ENCODE assay signal across 14 cellular contexts in genomic region chr1:114352797-114353196, GRCh38.
DNase-seq lines count a peak whose midpoint lies in the region; ATAC-seq and TF ChIP-seq lines count a peak whose summit lies in the region.
"Had no signal": no experiment of that assay in that cellular context is flagged by ENCODE, and none has a peak within 500 bp of the region (broad histone marks: within the 10 kb centered on the region; RNA-seq: fewer than 3 reads in every experiment).

No MANE protein-coding gene starts in this region.

- CTCF ChIA-PET in naive thymus-derived CD4-positive, alpha-beta T cell (lab: Charles Lee): interaction anchor here (0.8 kb wide), 1 partner anchor 70 kb away, joined by 3 read pairs; no protein-coding TSS in a partner anchor

- no peaks in the 10 kb centered on the region for H3K36me3 Mint-ChIP-seq in naive thymus-derived CD4-positive, alpha-beta T cell
- H3K36me3 Mint-ChIP-seq in T-helper 2 cell treated with Interferon-gamma antibody and Interleukin-4, amounts not matched to agents 5 μg/mL and 100 μg/mL, for 36 hours (ENCODE audit: low read depth): no peaks in the 10 kb centered on the region
- no peaks in the 10 kb centered on the region for H3K36me3 Mint-ChIP-seq in stimulated activated memory B cell treated with anti-CD40 and anti-IgM and Interleukin-4, amounts not matched to agents 10 μg/mL and 1 μg/mL and 100 μg/mL, for 72 hours
- H3K36me3 Mint-ChIP-seq: CD14-positive monocyte had no signal

- H3K27ac ChIP-seq in WERI-Rb-1 (peak overlapping the region; percentile 63), coronary artery (no peak overlapping the region)
- no peak overlapping the region for H3K27ac ChIP-seq in naive thymus-derived CD4-positive, alpha-beta T cell (ENCODE audit: low read depth, low read length)
- H3K27ac ChIP-seq: psoas muscle, thoracic aorta had no signal

- peaks cover 0 to 15% (median 10%) of the 10 kb centered on the region in 7 donors for H3K4me1 Mint-ChIP-seq in naive thymus-derived CD4-positive, alpha-beta T cell
- no peaks in the 10 kb centered on the region for H3K4me1 Mint-ChIP-seq in T-helper 2 cell treated with Interferon-gamma antibody and Interleukin-4, amounts not matched to agents 5 μg/mL and 100 μg/mL, for 36 hours (ENCODE audit: low read depth)
- H3K4me1 Mint-ChIP-seq in stimulated activated memory B cell treated with anti-CD40 and anti-IgM and Interleukin-4, amounts not matched to agents 10 μg/mL and 1 μg/mL and 100 μg/mL, for 72 hours: peaks cover 8% of the 10 kb centered on the region

- H3K9me3 Mint-ChIP-seq in naive thymus-derived CD4-positive, alpha-beta T cell: no peaks in the 10 kb centered on the region
- H3K9me3 Mint-ChIP-seq in T-helper 2 cell treated with Interferon-gamma antibody and Interleukin-4, amounts not matched to agents 5 μg/mL and 100 μg/mL, for 36 hours: no peaks in the 10 kb centered on the region
- peaks cover 2% of the 10 kb centered on the region for H3K9me3 Mint-ChIP-seq in stimulated activated memory B cell treated with anti-CD40 and anti-IgM and Interleukin-4, amounts not matched to agents 10 μg/mL and 1 μg/mL and 100 μg/mL, for 72 hours

- POLR2A ChIA-PET in naive thymus-derived CD4-positive, alpha-beta T cell (lab: Charles Lee): no interaction called here

- TF ChIP-seq CTCF in WERI-Rb-1 (IDR thresholded peaks at IDR 0.05; ENCODE audit: low read depth, low read length) (no peak), coronary artery (IDR thresholded peaks at IDR 0.05) (no peak)

- peaks cover 0 to 2% (median 0%) of the 10 kb centered on the region in 5 donors for H3K27me3 Mint-ChIP-seq in naive thymus-derived CD4-positive, alpha-beta T cell
- peaks cover 3% of the 10 kb centered on the region for H3K27me3 Mint-ChIP-seq in T-helper 2 cell treated with Interferon-gamma antibody and Interleukin-4, amounts not matched to agents 5 μg/mL and 100 μg/mL, for 36 hours (ENCODE audit: low read depth)
- H3K27me3 Mint-ChIP-seq in stimulated activated memory B cell treated with anti-CD40 and anti-IgM and Interleukin-4, amounts not matched to agents 10 μg/mL and 1 μg/mL and 100 μg/mL, for 72 hours: no peaks in the 10 kb centered on the region

- no peak for ATAC-seq in naive thymus-derived CD4-positive, alpha-beta T cell
- no peak for ATAC-seq in stimulated activated memory B cell treated with anti-CD40 and anti-IgM and Interleukin-4, amounts not matched to agents 10 μg/mL and 1 μg/mL and 100 μg/mL, for 72 hours
- ATAC-seq in GM19463 (IDR thresholded peaks at IDR 0.05; ENCODE audit: unreplicated experiment): no peak

- H3K4me3 ChIP-seq in WERI-Rb-1 (ENCODE audit: low read depth, low read length) (peak overlapping the region; percentile 17; the same call in 1 of the 2 replicates), coronary artery (no peak overlapping the region)
- no peak overlapping the region for H3K4me3 ChIP-seq in naive thymus-derived CD4-positive, alpha-beta T cell (ENCODE audit: low read length)
- H3K4me3 ChIP-seq: lung, psoas muscle, thoracic aorta had no signal

- intact Hi-C loops in naive thymus-derived CD4-positive, alpha-beta T cell (cut with micrococcal nuclease): no loop called here

- no peaks in the 10 kb centered on the region for H3K9me3 ChIP-seq in WERI-Rb-1 (ENCODE audit: severe bottlenecking)
- H3K9me3 ChIP-seq in naive thymus-derived CD4-positive, alpha-beta T cell (ENCODE audit: control insufficient read depth in 2 of 3, low read length in 3 of 3): no peaks in the 10 kb centered on the region
- H3K9me3 ChIP-seq: psoas muscle, thoracic aorta had no signal

- no peaks in the 10 kb centered on the region for H3K4me1 ChIP-seq in naive thymus-derived CD4-positive, alpha-beta T cell (ENCODE audit: control insufficient read depth in 2 of 2, insufficient read depth in 2 of 2, low read length in 2 of 2)
- H3K4me1 ChIP-seq: psoas muscle had no signal

- H3K36me3 ChIP-seq in WERI-Rb-1: no peaks in the 10 kb centered on the region
- H3K36me3 ChIP-seq in naive thymus-derived CD4-positive, alpha-beta T cell (ENCODE audit: control insufficient read depth in 2 of 3, insufficient read depth in 3 of 3, low read length in 3 of 3): no peaks in the 10 kb centered on the region
- H3K36me3 ChIP-seq: thoracic aorta had no signal

- DNase-seq in D341Med (ENCODE audit: low spot score): peak; percentile 90
- peak; percentile 58 for DNase-seq in NCI-H1092 treated with DMSO at 0.1 percent for 48 hours (lab: John Stamatoyannopoulos, UW)
- DNase-seq in WERI-Rb-1: peak; percentile 89
- no peak for DNase-seq in naive thymus-derived CD4-positive, alpha-beta T cell
- DNase-seq in T-helper 2 cell treated with Interferon-gamma antibody and Interleukin-4, amounts not matched to agents 5 μg/mL and 100 μg/mL, for 36 hours (ENCODE audit: low spot score): no peak
- no peak for DNase-seq in coronary artery (ENCODE audit: low spot score)
- DNase-seq: activated CD4-positive, CD25-positive, alpha-beta regulatory T cell treated with anti-CD3 and anti-CD28 coated beads, Interleukin-2, amount 50 U/mL, for 72 hours; activated naive CD4-positive, alpha-beta T cell treated with anti-CD3 and anti-CD28 coated beads, Interleukin-2, amount 50 U/mL, for 16 hours had no signal

- H3K4me3 Mint-ChIP-seq in naive thymus-derived CD4-positive, alpha-beta T cell: no peak overlapping the region
- H3K4me3 Mint-ChIP-seq in T-helper 2 cell treated with Interferon-gamma antibody and Interleukin-4, amounts not matched to agents 5 μg/mL and 100 μg/mL, for 36 hours: no peak overlapping the region
- no peak overlapping the region for H3K4me3 Mint-ChIP-seq in stimulated activated memory B cell treated with anti-CD40 and anti-IgM and Interleukin-4, amounts not matched to agents 10 μg/mL and 1 μg/mL and 100 μg/mL, for 72 hours
- H3K4me3 Mint-ChIP-seq: CD14-positive monocyte had no signal

- no peaks in the 10 kb centered on the region for H3K27me3 ChIP-seq in WERI-Rb-1 (ENCODE audit: insufficient read depth, low read depth, severe bottlenecking)
- H3K27me3 ChIP-seq in naive thymus-derived CD4-positive, alpha-beta T cell (ENCODE audit: control insufficient read depth in 2 of 2, insufficient read depth in 2 of 2, low read length in 2 of 2): no peaks in the 10 kb centered on the region

- peak overlapping the region in 6 of 9 donors; percentile 22 to 74 (median 53) for H3K27ac Mint-ChIP-seq in naive thymus-derived CD4-positive, alpha-beta T cell
- H3K27ac Mint-ChIP-seq in T-helper 2 cell treated with Interferon-gamma antibody and Interleukin-4, amounts not matched to agents 5 μg/mL and 100 μg/mL, for 36 hours: no peak overlapping the region
- no peak overlapping the region for H3K27ac Mint-ChIP-seq in stimulated activated memory B cell treated with anti-CD40 and anti-IgM and Interleukin-4, amounts not matched to agents 10 μg/mL and 1 μg/mL and 100 μg/mL, for 72 hours

Comparison
In these comparisons a context has a peak if more than half of its experiments do, and no peak if none do; other contexts are left out.
1. DNase-seq: peak in D341Med (single experiment), NCI-H1092 treated with DMSO at 0.1 percent for 48 hours (single experiment) and WERI-Rb-1 (single experiment); none in naive thymus-derived CD4-positive, alpha-beta T cell (0 of 9), T-helper 2 cell treated with Interferon-gamma antibody and Interleukin-4, amounts not matched to agents 5 μg/mL and 100 μg/mL, for 36 hours (single experiment) and coronary artery (single experiment).
2. H3K27ac Mint-ChIP-seq: peak in naive thymus-derived CD4-positive, alpha-beta T cell (6 of 9); none in T-helper 2 cell treated with Interferon-gamma antibody and Interleukin-4, amounts not matched to agents 5 μg/mL and 100 μg/mL, for 36 hours (single experiment) and stimulated activated memory B cell treated with anti-CD40 and anti-IgM and Interleukin-4, amounts not matched to agents 10 μg/mL and 1 μg/mL and 100 μg/mL, for 72 hours (single experiment).